Comparison of ENCODE assay signal across 7 cellular contexts in genomic region chr10:59234814-59235429, GRCh38. TPM values are rescaled to one million over a fixed set of nuclear protein-coding genes. Genes with fewer than 3 reads are reported as not detected.
DNase-seq lines count a peak whose midpoint lies in the region; ATAC-seq and TF ChIP-seq lines count a peak whose summit lies in the region.

No MANE protein-coding gene starts in this region.

- H3K27ac ChIP-seq in right lobe of liver: no peak overlapping the region

- no peak overlapping the region for H3K4me3 ChIP-seq in right lobe of liver

- no peaks in the 10 kb centered on the region for H3K36me3 ChIP-seq in right lobe of liver

- no peak for TF ChIP-seq POLR2A in right lobe of liver (IDR thresholded peaks at IDR 0.05)

- peak; percentile 50 to 60 (median 56) for ATAC-seq in right lobe of liver
- no peak for ATAC-seq in HG03565 (IDR thresholded peaks at IDR 0.05; ENCODE audit: unreplicated experiment)

- H3K27me3 ChIP-seq in right lobe of liver: no peaks in the 10 kb centered on the region

- H3K4me1 ChIP-seq in right lobe of liver: no peaks in the 10 kb centered on the region

- no peaks in the 10 kb centered on the region for H3K9me3 ChIP-seq in right lobe of liver

- intact Hi-C loops in right lobe of liver (cut with DNase I): no loop called here

- DNase-seq in GM03348 (ENCODE audit: low spot score) (peak; percentile 25), LHCN-M2 (ENCODE audit: low read depth) (peak; percentile 66), amniotic stem cell (lab: John Stamatoyannopoulos, UW) (peak; percentile 3), right lobe of liver (no peak)
- no peak for DNase-seq in activated CD4-positive, alpha-beta T cell treated with anti-CD3 and anti-CD28 coated beads for 4 hours
- no peak for DNase-seq in central memory CD4-positive, alpha-beta T cell

- TF ChIP-seq CTCF in right lobe of liver (IDR thresholded peaks at IDR 0.05): peak; percentile 42 to 67 (median 61)

RNA-seq across cellular contexts. Expression of gene PHYHIPL, which starts 58.5 kb away (rescaled TPM):
- total RNA-seq in LHCN-M2 (2014; rRNA removed) (0.06 and 0.13 TPM in 2 replicates), right lobe of liver (under 1 TPM; 0.49 to 1.00 (median 0.75) TPM)
- polyA plus RNA-seq in LHCN-M2 (2012): not detected

Comparison
In these comparisons a context has a peak if more than half of its experiments do, and no peak if none do; other contexts are left out.
1. DNase-seq: peak in GM03348 (single experiment), LHCN-M2 (single experiment) and amniotic stem cell (single experiment); none in right lobe of liver (0 of 3), activated CD4-positive, alpha-beta T cell treated with anti-CD3 and anti-CD28 coated beads for 4 hours (0 of 2) and central memory CD4-positive, alpha-beta T cell (single experiment).